Comparison of ENCODE assay signal across 8 cellular contexts in genomic region chr6:26383624-26384417, GRCh38. TPM values are rescaled to one million over a fixed set of nuclear protein-coding genes. Genes with fewer than 3 reads are reported as not detected.
DNase-seq lines count a peak whose midpoint lies in the region; ATAC-seq and TF ChIP-seq lines count a peak whose summit lies in the region.

No MANE protein-coding gene starts in this region.

- H3K36me3 ChIP-seq in HEK293 (ENCODE audit: control insufficient read depth in 2 of 2, insufficient read depth in 1 of 2, low read length in 2 of 2) = peaks cover 6 to 39% of the 10 kb centered on the region in 2 experiments; a peak in 2 of 3 replicates
- no peaks in the 10 kb centered on the region for H3K36me3 ChIP-seq in colonic mucosa
- peaks cover 0 to 2% of the 10 kb centered on the region in 2 donors for H3K36me3 ChIP-seq in lung (ENCODE audit: control insufficient read depth in 2 of 2, insufficient read depth in 2 of 2, low read length in 2 of 2)
- H3K36me3 ChIP-seq in thymus (ENCODE audit: control insufficient read depth, insufficient read depth) = no peaks in the 10 kb centered on the region

- 8 to 26% methylated on average over 7 of the region's 7 CpGs for WGBS in lung, 2 donors
- 27% methylated on average over 7 of the region's 7 CpGs for WGBS in thymus

- H3K27me3 ChIP-seq in CD4-positive, alpha-beta T cell (ENCODE audit: control insufficient read depth, insufficient read depth, low read length) = no peaks in the 10 kb centered on the region
- H3K27me3 ChIP-seq in colonic mucosa (no peaks in the 10 kb centered on the region), lung (ENCODE audit: control insufficient read depth, insufficient read depth) (no peaks in the 10 kb centered on the region), thymus (ENCODE audit: control insufficient read depth, insufficient read depth) (no peaks in the 10 kb centered on the region)

- intact Hi-C loops in CD4-positive, alpha-beta T cell (cut with DNase I, micrococcal nuclease) = loop anchor here (2.0 kb wide), 2 partner anchors 15 to 19 kb away; partner anchors contain the start of gene BTN3A1 (in 1 of the 2)
- intact Hi-C loops in colonic mucosa (cut with DNase I) = no loop called here

- H3K4me1 Mint-ChIP-seq in CD4-positive, alpha-beta T cell (ENCODE audit: low read depth) = peaks cover 30% of the 10 kb centered on the region

- H3K4me1 ChIP-seq in HEK293 (ENCODE audit: control insufficient read depth, insufficient read depth, low read length) (no peaks in the 10 kb centered on the region), colonic mucosa (no peaks in the 10 kb centered on the region), lung (ENCODE audit: control insufficient read depth in 2 of 2, insufficient read depth in 2 of 2, low read length in 2 of 2) (peaks cover 0 to 2% of the 10 kb centered on the region in 2 donors), thymus (ENCODE audit: control insufficient read depth, insufficient read depth, low read length) (no peaks in the 10 kb centered on the region)

- H3K4me3 ChIP-seq in HEK293 (ENCODE audit: low read depth, low read length) = peak overlapping the region; percentile 70
- H3K4me3 ChIP-seq in colonic mucosa = peak overlapping the region; percentile 52
- peak overlapping the region; percentile 76 for H3K4me3 ChIP-seq in lung
- peak overlapping the region; percentile 77 for H3K4me3 ChIP-seq in thymus (ENCODE audit: low read length)

- CTCF ChIA-PET in CD4-positive, alpha-beta T cell (lab: Charles Lee) = interaction anchor here (1.0 to 1.6 kb wide), 3 partner anchors 14 to 149 kb away, joined by 3 to 4 read pairs (median 3); no protein-coding TSS in a partner anchor
- CTCF ChIA-PET in HEK293 (lab: Yijun Ruan, JAX) = interaction anchor here (0.7 to 0.9 kb wide), 2 partner anchors 13 to 189 kb away, joined by 3 to 4 read pairs; no protein-coding TSS in a partner anchor

- peaks cover 5% of the 10 kb centered on the region for H3K36me3 Mint-ChIP-seq in CD4-positive, alpha-beta T cell (ENCODE audit: low read depth)

- no peak for TF ChIP-seq CTCF in CD4-positive, alpha-beta T cell (IDR thresholded peaks at IDR 0.05)
- TF ChIP-seq CTCF in HEK293 (tag by site-specific recombination; IDR thresholded peaks at IDR 0.05) (no peak), colonic mucosa (IDR thresholded peaks at IDR 0.05) (no peak), lung (IDR thresholded peaks at IDR 0.05; ENCODE audit: control extremely low read depth, extremely low read depth) (no peak)

- peak; percentile 19 for ATAC-seq in CD4-positive, alpha-beta T cell (ENCODE audit: poor library complexity)
- peak; percentile 10 for ATAC-seq in lung (ENCODE audit: insufficient read depth, low FRiP score)
- ATAC-seq in GM19324 (IDR thresholded peaks at IDR 0.05; ENCODE audit: low FRiP score, unreplicated experiment) = no peak

- peak overlapping the region; percentile 100 for H3K4me3 Mint-ChIP-seq in CD4-positive, alpha-beta T cell

- H3K27me3 Mint-ChIP-seq in CD4-positive, alpha-beta T cell = no peaks in the 10 kb centered on the region

- peak overlapping the region; percentile 72 to 81 for H3K9ac ChIP-seq in colonic mucosa (ENCODE audit: low read depth in 2 of 2, low read length in 2 of 2)

- H3K27ac Mint-ChIP-seq in CD4-positive, alpha-beta T cell = peak overlapping the region; percentile 91

- H3K27ac ChIP-seq in CD4-positive, alpha-beta T cell (ENCODE audit: low read depth, low read length) = peak overlapping the region; percentile 68
- H3K27ac ChIP-seq in HEK293 (ENCODE audit: extremely low read depth, low read depth, low read length) (peak overlapping the region; percentile 71), colonic mucosa (peak overlapping the region; percentile 30), lung (ENCODE audit: low read depth in 1 of 2, low read length in 1 of 2) (peak overlapping the region in 1 of 2 donors; percentile 30), thymus (ENCODE audit: low read depth) (peak overlapping the region; percentile 25)

- POLR2A ChIA-PET in CD4-positive, alpha-beta T cell (lab: Charles Lee) = interaction anchor here (0.8 to 1.3 kb wide), 5 partner anchors 14 to 137 kb away, joined by 3 to 5 read pairs (median 3); no protein-coding TSS in a partner anchor
- POLR2A ChIA-PET in HEK293 (lab: Yijun Ruan, JAX) = interaction anchor here (0.7 to 2.2 kb wide), 6 partner anchors 8 to 137 kb away, joined by 3 to 8 read pairs (median 4); no protein-coding TSS in a partner anchor

- H3K9me3 ChIP-seq in CD4-positive, alpha-beta T cell (ENCODE audit: control insufficient read depth, low read length) = no peaks in the 10 kb centered on the region
- H3K9me3 ChIP-seq in HEK293 (ENCODE audit: control insufficient read depth, insufficient read depth, low read depth, low read length) (no peaks in the 10 kb centered on the region), colonic mucosa (no peaks in the 10 kb centered on the region), lung (ENCODE audit: control insufficient read depth in 2 of 2, insufficient read depth in 1 of 2, low read length in 1 of 2) (no peaks in the 10 kb centered on the region), thymus (ENCODE audit: control insufficient read depth) (no peaks in the 10 kb centered on the region)

- no peaks in the 10 kb centered on the region for H3K9me3 Mint-ChIP-seq in CD4-positive, alpha-beta T cell

- no peak for DNase-seq in CD4-positive, alpha-beta T cell
- DNase-seq in RKO (ENCODE audit: low spot score) = peak; percentile 71
- peak; percentile 61 for DNase-seq in colonic mucosa
- DNase-seq in lung (ENCODE audit: low spot score) = no peak
- no peak for DNase-seq in activated CD4-positive, CD25-positive, alpha-beta regulatory T cell (lab: John Stamatoyannopoulos, UW)

TF ChIP-seq in HEK293, 187 proteins besides CTCF, POLR2A, EP300 and RAD21 (continues in another document):
- peak; percentile 56; the same call in 1 of the 2 replicates for TF ChIP-seq ZNF362 (tag by site-specific recombination; IDR thresholded peaks at IDR 0.05)
- peak; percentile 51 for TF ChIP-seq ZNF660 (tag by site-specific recombination; IDR thresholded peaks at IDR 0.05)
- 0 out of 2 replicates have a peak, but pooled peaks have one; percentile 16 for TF ChIP-seq ZBTB21 (tag by site-specific recombination; IDR thresholded peaks at IDR 0.05)
- no peak for TF ChIP-seq ZNF677 (tag by site-specific recombination; IDR thresholded peaks at IDR 0.05)
- 0 out of 2 replicates have a peak, but pooled peaks have one; percentile 46 for TF ChIP-seq ZXDB (tag by site-specific recombination; IDR thresholded peaks at IDR 0.05)
- TF ChIP-seq FEZF1 (tag by site-specific recombination; IDR thresholded peaks at IDR 0.05) = peak; percentile 73
- TF ChIP-seq ZNF121 (tag by site-specific recombination; IDR thresholded peaks at IDR 0.05) = peak; percentile 92
- peak; percentile 46; the same call in 1 of the 2 replicates for TF ChIP-seq KLF10 (tag by site-specific recombination; IDR thresholded peaks at IDR 0.05)
- TF ChIP-seq ZNF488 (tag by site-specific recombination; IDR thresholded peaks at IDR 0.05) = no peak
- TF ChIP-seq ZNF501 (tag by site-specific recombination; IDR thresholded peaks at IDR 0.05) = no peak
- no peak for TF ChIP-seq REPIN1 (tag by site-specific recombination; IDR thresholded peaks at IDR 0.05; ENCODE audit: low read depth)

RNA-seq across cellular contexts. Expression of gene BTN2A2, which starts 0.9 kb away (rescaled TPM):
- total RNA-seq in CD4-positive, alpha-beta T cell = 10 to 100 TPM in 1 of 2 experiments, 1 to 10 TPM in 1; 9.7 to 10.7 TPM
- total RNA-seq in colonic mucosa (1 to 10 TPM; 4.1 to 8.7 TPM), lung (10 to 100 TPM; 19.1 to 26.8 TPM)
- polyA plus RNA-seq in lung (10 to 100 TPM in 1 of 2 donors, 1 to 10 TPM in 1; 9.5 to 21.8 TPM), thymus (18.7 TPM)

RNA-seq across cellular contexts. Expression of gene BTN3A1, which starts 18.3 kb away (rescaled TPM):
- total RNA-seq in CD4-positive, alpha-beta T cell = 100 to 1,000 TPM; 109 TPM
- 10 to 100 TPM; 24.1 to 29.4 TPM for total RNA-seq in colonic mucosa
- 10 to 100 TPM; 18.7 to 60.1 TPM for total RNA-seq in lung
- 10 to 100 TPM; 14.4 to 26.3 TPM for polyA plus RNA-seq in lung
- 32.7 TPM for polyA plus RNA-seq in thymus

RNA-seq across cellular contexts. Expression of gene BTN3A2, which starts 18.8 kb away (rescaled TPM):
- total RNA-seq in CD4-positive, alpha-beta T cell = 10 to 100 TPM; 40.6 to 45.5 TPM
- total RNA-seq in colonic mucosa = 10 to 100 TPM; 41.7 to 53.3 TPM
- total RNA-seq in lung = 10 to 100 TPM; 19.7 to 19.8 TPM
- 10 to 100 TPM; 17.5 to 40.5 TPM for polyA plus RNA-seq in lung
- polyA plus RNA-seq in thymus = 43.1 TPM

RNA-seq across cellular contexts. Expression of gene BTN3A3, which starts 56.5 kb away (rescaled TPM):
- total RNA-seq in CD4-positive, alpha-beta T cell = 10 to 100 TPM; 21.4 to 26.5 TPM
- total RNA-seq in colonic mucosa (10 to 100 TPM; 14.9 to 20.9 TPM), lung (10 to 100 TPM; 18.9 to 65.5 TPM)
- polyA plus RNA-seq in lung (10 to 100 TPM in 1 of 2 donors, 1 to 10 TPM in 1; 8.1 to 22.9 TPM), thymus (19.3 TPM)

Comparison
In these comparisons a context has a peak if more than half of its experiments do, and no peak if none do; other contexts are left out.
1. DNase-seq: peak in RKO (single experiment) and colonic mucosa (single experiment); none in CD4-positive, alpha-beta T cell (0 of 10), lung (single experiment) and activated CD4-positive, CD25-positive, alpha-beta regulatory T cell (0 of 4).
2. Peak in every context shown above with its lines, with median percentiles within 50 percentile points of each other: H3K4me3 ChIP-seq.